2 cellular contexts compared by ENCODE assay signal in the genomic region with DNA sequence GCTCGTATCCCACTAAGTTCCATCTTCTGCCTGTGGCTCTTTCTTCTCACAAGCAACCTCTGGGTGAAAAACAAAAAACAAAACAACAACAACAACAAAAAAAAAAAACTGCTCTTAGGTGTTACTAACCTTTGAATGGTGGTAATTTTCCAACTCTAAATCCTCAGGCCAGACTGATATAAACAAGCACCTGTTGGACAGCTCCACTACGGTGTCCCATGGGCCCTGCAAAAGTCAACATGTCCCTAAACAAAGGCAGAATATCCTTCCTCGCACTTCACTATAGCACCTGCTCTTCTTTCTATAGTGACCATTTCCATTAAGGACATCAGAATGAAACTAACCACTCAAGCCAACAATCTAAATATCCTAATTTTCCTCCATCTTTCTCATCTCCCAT.
A peak's percentile ranks its signal among the peaks of the same experiment; 100 is the strongest.
TF ChIP-seq lines count a peak whose summit lies in the region.

No MANE protein-coding gene starts in this region.

TF ChIP-seq in GM23338, 12 proteins besides CTCF, POLR2A, EP300 and RAD21 (continued from another document):
- peak; percentile 40 for TF ChIP-seq REST (IDR thresholded peaks at IDR 0.05; ENCODE audit: unreplicated experiment)
- no peak for TF ChIP-seq NANOG (IDR thresholded peaks at IDR 0.05; ENCODE audit: borderline replicate concordance)
- no peak for TF ChIP-seq ZNF114 (CRISPR knock-in tag; IDR thresholded peaks at IDR 0.05)
- TF ChIP-seq EZH2phosphoT487 (IDR thresholded peaks at IDR 0.05; ENCODE audit: unreplicated experiment), result no peak

TF ChIP-seq in GM12878, 131 proteins besides CTCF, POLR2A, EP300 and RAD21 (continued from another document):
- TF ChIP-seq REST (IDR thresholded peaks at IDR 0.05; ENCODE audit: low read depth, low read length), result peak; percentile 60; the same call in 1 of the 2 replicates
